13 cellular contexts compared by ENCODE assay signal in genomic region chr16:49644143-49644460, GRCh38.
A peak's percentile ranks its signal among the peaks of the same experiment; 100 is the strongest.
DNase-seq lines count a peak whose midpoint lies in the region; ATAC-seq and TF ChIP-seq lines count a peak whose summit lies in the region.
"Had no signal": no experiment of that assay in that cellular context is flagged by ENCODE, and none has a peak within 500 bp of the region (broad histone marks: within the 10 kb centered on the region; RNA-seq: fewer than 3 reads in every experiment).

No MANE protein-coding gene starts in this region.

- H3K9me3 ChIP-seq in cardiac muscle cell (ENCODE audit: low read depth) (no peaks in the 10 kb centered on the region), RWPE2 (ENCODE audit: severe bottlenecking) (peaks cover 6% of the 10 kb centered on the region), smooth muscle cell (replicated peaks; ENCODE audit: low read depth) (no peaks in the 10 kb centered on the region)

- intact Hi-C loops in cardiac septum (cut with DNase I) = no loop called here

- ATAC-seq in RWPE2 (ENCODE audit: low read depth) (peak; percentile 41; the same call in 2 of the 3 replicates), GM18502 (IDR thresholded peaks at IDR 0.05; ENCODE audit: poor library complexity, unreplicated experiment) (no peak)
- ATAC-seq: gastrocnemius medialis had no signal

- no peak overlapping the region for H3K27ac ChIP-seq in cardiac muscle cell
- peak overlapping the region; percentile 65 for H3K27ac ChIP-seq in RWPE2 (ENCODE audit: poor library complexity, severe bottlenecking)
- peak overlapping the region; percentile 73 for H3K27ac ChIP-seq in smooth muscle cell (ENCODE audit: low read depth)
- H3K27ac ChIP-seq: gastrocnemius medialis had no signal

- peak overlapping the region; percentile 57 for H3K4me2 ChIP-seq in smooth muscle cell

- TF ChIP-seq CTCF in cardiac muscle cell (IDR thresholded peaks at IDR 0.05; ENCODE audit: low read depth, low read length) = peak; percentile 45
- no peak for TF ChIP-seq CTCF in RWPE2 (IDR thresholded peaks at IDR 0.05; ENCODE audit: poor library complexity, severe bottlenecking)
- no peak for TF ChIP-seq CTCF in smooth muscle cell (IDR thresholded peaks at IDR 0.05; ENCODE audit: borderline replicate concordance, insufficient read depth, poor library complexity, severe bottlenecking)

- no peak overlapping the region for H3K9ac ChIP-seq in smooth muscle cell (ENCODE audit: low read depth)

- H3K36me3 ChIP-seq in cardiac muscle cell (no peaks in the 10 kb centered on the region), RWPE2 (ENCODE audit: low read depth) (no peaks in the 10 kb centered on the region), smooth muscle cell (ENCODE audit: low read depth) (no peaks in the 10 kb centered on the region)
- H3K36me3 ChIP-seq: gastrocnemius medialis had no signal

- DNase-seq in cardiac muscle cell (ENCODE audit: low read depth in 1 of 2, low spot score in 1 of 2) (peak in 1 of 2 donors; percentile 42), cardiac septum (ENCODE audit: low spot score) (no peak), RWPE2 (ENCODE audit: low spot score) (no peak), fibroblast of peridontal ligament (ENCODE audit: extremely low read depth) (peak; percentile 35), smooth muscle cell (lab: John Stamatoyannopoulos, UW; ENCODE audit: unreplicated experiment) (no peak)
- DNase-seq in activated T-cell treated with anti-CD3 and anti-CD28 coated beads, Interleukin-2, amount 50 U/mL, for 48 hours = no peak
- DNase-seq in effector CD4-positive, alpha-beta T cell = no peak
- DNase-seq: activated gamma-delta T cell; cortex of kidney; gastrocnemius medialis; NCI-H187; stimulated activated CD4-positive, alpha-beta T cell treated with anti-CD3 and anti-CD28 coated beads, Interleukin-15, amount 100 ng/mL, for 24 hours had no signal

- 76% methylated on average over 4 of the region's 4 CpGs for WGBS in smooth muscle cell (ENCODE audit: low lambda C conversion rate)

- H3K79me2 ChIP-seq in smooth muscle cell (ENCODE audit: low read depth) = no peaks in the 10 kb centered on the region

- H3K4me1 ChIP-seq in cardiac muscle cell (ENCODE audit: low read depth) = peaks cover 16% of the 10 kb centered on the region
- H3K4me1 ChIP-seq in RWPE2 (ENCODE audit: insufficient read depth, poor library complexity, severe bottlenecking) = peaks cover 8% of the 10 kb centered on the region
- peaks cover 30% of the 10 kb centered on the region for H3K4me1 ChIP-seq in smooth muscle cell (ENCODE audit: low read depth)

- peaks cover 9% of the 10 kb centered on the region for H3F3A ChIP-seq in smooth muscle cell (ENCODE audit: low read depth)

- H3K27me3 ChIP-seq in cardiac muscle cell (no peaks in the 10 kb centered on the region), RWPE2 (ENCODE audit: insufficient read depth, poor library complexity, severe bottlenecking) (no peaks in the 10 kb centered on the region), smooth muscle cell (ENCODE audit: low read depth) (no peaks in the 10 kb centered on the region)
- H3K27me3 ChIP-seq: gastrocnemius medialis had no signal

- H2AFZ ChIP-seq in smooth muscle cell (ENCODE audit: low read depth) = peak overlapping the region; percentile 4

- H3K4me3 ChIP-seq in cardiac muscle cell (no peak overlapping the region), RWPE2 (ENCODE audit: severe bottlenecking) (no peak overlapping the region), smooth muscle cell (no peak overlapping the region)
- H3K4me3 ChIP-seq: gastrocnemius medialis had no signal

- no peaks in the 10 kb centered on the region for H4K20me1 ChIP-seq in smooth muscle cell (ENCODE audit: low read depth)
